In genomic region chr3:16723994-16724393, GRCh38 we compare ENCODE assay signal across 12 cellular contexts.
DNase-seq lines count a peak whose midpoint lies in the region; ATAC-seq and TF ChIP-seq lines count a peak whose summit lies in the region.
"Had no signal": no experiment of that assay in that cellular context is flagged by ENCODE, and none has a peak within 500 bp of the region (broad histone marks: within the 10 kb centered on the region; RNA-seq: fewer than 3 reads in every experiment).

No MANE protein-coding gene starts in this region.

- TF ChIP-seq POLR2A in GM18505 (IDR thresholded peaks at IDR 0.05; ENCODE audit: borderline replicate concordance, extremely low read depth, insufficient read depth, insufficient read length) = no peak

- H3K27me3 ChIP-seq in CD4-positive, alpha-beta T cell (ENCODE audit: control insufficient read depth, insufficient read depth, low read length) = no peaks in the 10 kb centered on the region

- no peaks in the 10 kb centered on the region for H3K36me3 Mint-ChIP-seq in CD4-positive, alpha-beta T cell (ENCODE audit: low read depth)

- peak; percentile 61 for ATAC-seq in CD4-positive, alpha-beta T cell (ENCODE audit: poor library complexity)
- peak; percentile 52 for ATAC-seq in HG03342 (IDR thresholded peaks at IDR 0.05; ENCODE audit: unreplicated experiment)
- no peak for ATAC-seq in GM18505 (IDR thresholded peaks at IDR 0.05; ENCODE audit: unreplicated experiment)

- intact Hi-C loops in CD4-positive, alpha-beta T cell (cut with DNase I, micrococcal nuclease) = no loop called here

- H3K9me3 ChIP-seq in CD4-positive, alpha-beta T cell (ENCODE audit: control insufficient read depth, low read length) = peaks cover 13% of the 10 kb centered on the region

- TF ChIP-seq CTCF in CD4-positive, alpha-beta T cell (IDR thresholded peaks at IDR 0.05) = no peak

- CTCF ChIA-PET in CD4-positive, alpha-beta T cell (lab: Charles Lee) = no interaction called here

- H3K27ac Mint-ChIP-seq in CD4-positive, alpha-beta T cell = no peak overlapping the region

- no peak overlapping the region for H3K27ac ChIP-seq in CD4-positive, alpha-beta T cell (ENCODE audit: low read depth, low read length)

- POLR2A ChIA-PET in CD4-positive, alpha-beta T cell (lab: Charles Lee) = no interaction called here

- no peaks in the 10 kb centered on the region for H3K4me1 Mint-ChIP-seq in CD4-positive, alpha-beta T cell (ENCODE audit: low read depth)

- H3K9me3 Mint-ChIP-seq in CD4-positive, alpha-beta T cell = peaks cover 5% of the 10 kb centered on the region

- DNase-seq in CD4-positive, alpha-beta T cell = no peak
- DNase-seq in astrocyte of the hippocampus (ENCODE audit: low read depth, low spot score) (peak; percentile 66), islet precursor cell (peak; percentile 53), NCI-H526 treated with DMSO at 0.1 percent for 48 hours (lab: John Stamatoyannopoulos, UW) (no peak), NCI-H2107 (lab: John Stamatoyannopoulos, UW) (no peak)
- DNase-seq in stimulated activated CD4-positive, alpha-beta T cell treated with anti-CD3 and anti-CD28 coated beads, Interleukin-12 subunit alpha, Interleukin-12 subunit beta, amount 100 ng/mL, for 4 hours = no peak
- DNase-seq: DMS79 treated with DMSO at 0.1 percent for 48 hours, NCI-H2029, occipital lobe, T-helper 9 cell had no signal

- no peaks in the 10 kb centered on the region for H3K27me3 Mint-ChIP-seq in CD4-positive, alpha-beta T cell

- no peak overlapping the region for H3K4me3 Mint-ChIP-seq in CD4-positive, alpha-beta T cell

Comparison
In these comparisons a context has a peak if more than half of its experiments do, and no peak if none do; other contexts are left out.
1. DNase-seq: peak in astrocyte of the hippocampus (single experiment) and islet precursor cell (single experiment); none in CD4-positive, alpha-beta T cell (0 of 10), stimulated activated CD4-positive, alpha-beta T cell treated with anti-CD3 and anti-CD28 coated beads, Interleukin-12 subunit alpha, Interleukin-12 subunit beta, amount 100 ng/mL, for 4 hours (single experiment), NCI-H526 treated with DMSO at 0.1 percent for 48 hours (single experiment) and NCI-H2107 (single experiment).